ENCODE assay signal across 21 cellular contexts in the genomic region with DNA sequence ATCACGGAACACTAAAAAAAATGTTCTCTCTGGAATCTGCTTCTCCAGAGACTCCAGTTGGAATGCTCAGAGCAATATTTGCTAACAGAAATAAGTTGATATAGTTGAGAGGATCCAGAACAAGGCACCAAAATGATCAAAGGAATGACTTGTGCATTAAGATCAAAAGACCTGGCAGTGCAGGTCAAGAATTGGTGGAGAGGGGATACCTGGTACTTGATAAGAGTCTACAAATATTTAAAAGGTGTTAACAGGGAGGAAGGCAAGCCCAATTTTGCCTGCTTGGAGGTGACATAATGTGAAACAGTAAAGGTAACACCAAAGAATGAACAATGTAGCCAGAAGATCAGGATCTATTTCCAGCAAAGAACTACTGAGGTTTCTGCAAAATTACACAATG.
"Had no signal": no experiment of that assay in that cellular context is flagged by ENCODE, and none has a peak within 500 bp of the region (broad histone marks: within the 10 kb centered on the region; RNA-seq: fewer than 3 reads in every experiment).

No MANE protein-coding gene starts in this region.

- H3K27me3 ChIP-seq: hepatocyte, pancreas, tibial nerve, uterus had no signal

- DNase-seq: dorsolateral prefrontal cortex; effector CD4-positive, alpha-beta T cell; kidney; mesenchymal stem cell; mucosa of descending colon; naive B cell; pancreas; spleen; stimulated activated CD4-positive, alpha-beta T cell treated with anti-CD3 and anti-CD28 coated beads, Interleukin-4, amount 100 ng/mL, for 4 hours; stimulated activated naive CD8-positive, alpha-beta T cell treated with anti-CD3 and anti-CD28 coated beads, Interleukin-15, Interleukin-2, amounts not matched to agents 100 U/mL and 50 U/mL, for 24 hours; upper lobe of left lung; uterus had no signal

- H3K9me3 ChIP-seq: mucosa of descending colon, neutrophil, pancreas, spleen, thoracic aorta, tibial nerve, upper lobe of left lung, uterus had no signal

- FAIRE-seq: colon, frontal cortex, kidney, pancreas had no signal

- ATAC-seq: mucosa of descending colon; natural killer cell treated with Interleukin-12 subunit alpha and Interleukin-12 subunit beta and Interleukin-15 and Interleukin-18, amount 100 ng/mL, for 72 hours; pancreas; stimulated activated memory B cell treated with anti-CD40 and anti-IgM and Interleukin-4, amounts not matched to agents 10 μg/mL and 1 μg/mL and 100 μg/mL, for 72 hours; stimulated activated naive CD8-positive, alpha-beta T cell treated with anti-CD3 and anti-CD28 coated beads, Interleukin-15, Interleukin-2, amounts not matched to agents 100 U/mL and 50 U/mL, for 24 hours had no signal

- H3K4me3 ChIP-seq: dorsolateral prefrontal cortex, hepatocyte, mucosa of descending colon, pancreas, skin epidermis, spleen, thoracic aorta, tibial nerve, upper lobe of left lung, uterus had no signal

- H3K36me3 ChIP-seq: neutrophil, pancreas, spleen, thoracic aorta, tibial nerve, upper lobe of left lung, uterus had no signal

- H3K4me1 ChIP-seq: pancreas, tibial nerve, uterus had no signal

- H3K4me2 ChIP-seq: hepatocyte had no signal

- H3K79me2 ChIP-seq: hepatocyte had no signal

- H3K27ac ChIP-seq: dorsolateral prefrontal cortex, hepatocyte, neutrophil, pancreas, skin epidermis, spleen, thoracic aorta, tibial nerve, upper lobe of left lung, uterus had no signal

- H2AFZ ChIP-seq: hepatocyte had no signal
